Comparison of ENCODE assay signal across 8 cellular contexts in the genomic region with DNA sequence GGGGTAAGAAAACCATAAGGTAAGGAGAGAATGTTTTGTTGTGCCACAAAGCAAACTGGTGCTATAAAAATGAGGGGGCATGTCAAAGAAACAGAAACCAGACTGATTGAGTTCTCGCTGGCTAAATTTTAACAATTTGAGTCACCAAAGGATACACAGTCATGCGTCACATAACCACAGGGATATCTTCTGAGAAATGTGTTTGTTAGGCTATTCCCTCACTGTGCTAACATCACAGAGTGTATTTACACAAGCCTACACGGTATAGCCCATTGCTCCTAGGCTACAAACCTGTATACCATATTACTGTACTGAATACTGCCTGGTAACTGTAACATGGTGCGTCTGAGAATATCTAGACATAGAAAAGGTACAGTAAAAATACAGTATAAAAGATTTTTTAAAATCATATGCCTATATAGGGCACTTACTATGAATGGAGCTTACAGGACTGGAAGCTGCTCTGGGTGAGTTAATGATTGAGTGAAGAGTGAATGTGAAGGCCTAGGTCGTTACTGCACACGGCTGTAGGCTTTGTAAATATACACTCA. TPM values are rescaled to one million over a fixed set of nuclear protein-coding genes. Genes with fewer than 3 reads are reported as not detected.
DNase-seq lines count a peak whose midpoint lies in the region; ATAC-seq, FAIRE-seq and TF ChIP-seq lines count a peak whose summit lies in the region.

No MANE protein-coding gene starts in this region.

- TF ChIP-seq CTCF in ascending aorta (IDR thresholded peaks at IDR 0.05) (no peak), endodermal cell (conservative IDR thresholded peaks at IDR 0.05) (no peak)

- H3K27ac Mint-ChIP-seq in endodermal cell = no peak overlapping the region

- peak; percentile 97 for FAIRE-seq in GM18507 (lab: Jason Lieb, UNC)

- intact Hi-C loops in ascending aorta (cut with DNase I) = no loop called here

- in situ Hi-C loops in ACHN (cut with HindIII; ENCODE audit: low pct_ligation_motif_present, low pct_unique_long_range_greater_than_20kb, low sequenced_read_pairs) = no loop called here

- no peak overlapping the region for H3K4me3 Mint-ChIP-seq in endodermal cell

- 95 to 100% methylated on average over 2 to 6 of the region's 6 CpGs for WGBS in endodermal cell (ENCODE audit: insufficient coverage in 1 of 2, insufficient read length in 1 of 2), 2 experiments

- H3K36me3 ChIP-seq in ascending aorta (no peaks in the 10 kb centered on the region), endodermal cell (ENCODE audit: control insufficient read depth, insufficient read depth, low read length) (no peaks in the 10 kb centered on the region)

- no peaks in the 10 kb centered on the region for H3K9me3 Mint-ChIP-seq in endodermal cell

- H3K27me3 ChIP-seq in ascending aorta (no peaks in the 10 kb centered on the region), endodermal cell (ENCODE audit: control insufficient read depth, insufficient read depth, low read length, poor library complexity, severe bottlenecking) (no peaks in the 10 kb centered on the region)

- H3K4me1 Mint-ChIP-seq in endodermal cell = peaks cover 10% of the 10 kb centered on the region

- peak; percentile 93 for DNase-seq in ACHN
- no peak for DNase-seq in GM18507 (ENCODE audit: extremely low spot score, insufficient read length, low read depth)
- peak; percentile 94 for DNase-seq in iris pigment epithelial cell (ENCODE audit: low read depth)
- no peak for DNase-seq in ascending aorta (ENCODE audit: low spot score in 2 of 2)
- no peak for DNase-seq in SIG-M5 (lab: John Stamatoyannopoulos, UW)
- DNase-seq in endodermal cell = no peak

- H3K4me3 ChIP-seq in ascending aorta = no peak overlapping the region
- H3K4me3 ChIP-seq in endodermal cell (ENCODE audit: low read length) = no peak overlapping the region

- no peaks in the 10 kb centered on the region for H3K27me3 Mint-ChIP-seq in endodermal cell (ENCODE audit: insufficient read depth)

- no peak overlapping the region for H3K27ac ChIP-seq in ascending aorta
- H3K27ac ChIP-seq in endodermal cell (ENCODE audit: low read depth, low read length) = no peak overlapping the region

- H3K9me3 ChIP-seq in ascending aorta = no peaks in the 10 kb centered on the region
- H3K9me3 ChIP-seq in endodermal cell (ENCODE audit: control insufficient read depth, low read length) = no peaks in the 10 kb centered on the region

- H3K36me3 Mint-ChIP-seq in endodermal cell (ENCODE audit: low read depth) = peaks cover 1% of the 10 kb centered on the region

- ATAC-seq in HG02884 (IDR thresholded peaks at IDR 0.05; ENCODE audit: unreplicated experiment) (peak; percentile 97), SK-N-SH treated with all-trans-retinoic acid at 6 μM for 48 hours (peak; percentile 85)

- H3K4me1 ChIP-seq in ascending aorta = no peaks in the 10 kb centered on the region
- H3K4me1 ChIP-seq in endodermal cell (ENCODE audit: control insufficient read depth, insufficient read depth, low read length) = no peaks in the 10 kb centered on the region

- no peak overlapping the region for H3K9ac ChIP-seq in endodermal cell (ENCODE audit: extremely low read depth, low read length, poor library complexity, severe bottlenecking)

TF ChIP-seq in SK-N-SH treated with all-trans-retinoic acid at 6 μM for 48 hours, 23 proteins besides CTCF, POLR2A, EP300 and RAD21:
- no peak for TF ChIP-seq ZNF565 (CRISPR knock-in tag; conservative IDR thresholded peaks at IDR 0.05; ENCODE audit: low read depth)
- no peak for TF ChIP-seq ZFP3 (CRISPR knock-in tag; IDR thresholded peaks at IDR 0.05)
- no peak for TF ChIP-seq OSR1 (CRISPR knock-in tag; IDR thresholded peaks at IDR 0.05)
- TF ChIP-seq ARNTL (CRISPR knock-in tag; IDR thresholded peaks at IDR 0.05; ENCODE audit: borderline replicate concordance, low read depth) = no peak
- TF ChIP-seq, protein P1, sequence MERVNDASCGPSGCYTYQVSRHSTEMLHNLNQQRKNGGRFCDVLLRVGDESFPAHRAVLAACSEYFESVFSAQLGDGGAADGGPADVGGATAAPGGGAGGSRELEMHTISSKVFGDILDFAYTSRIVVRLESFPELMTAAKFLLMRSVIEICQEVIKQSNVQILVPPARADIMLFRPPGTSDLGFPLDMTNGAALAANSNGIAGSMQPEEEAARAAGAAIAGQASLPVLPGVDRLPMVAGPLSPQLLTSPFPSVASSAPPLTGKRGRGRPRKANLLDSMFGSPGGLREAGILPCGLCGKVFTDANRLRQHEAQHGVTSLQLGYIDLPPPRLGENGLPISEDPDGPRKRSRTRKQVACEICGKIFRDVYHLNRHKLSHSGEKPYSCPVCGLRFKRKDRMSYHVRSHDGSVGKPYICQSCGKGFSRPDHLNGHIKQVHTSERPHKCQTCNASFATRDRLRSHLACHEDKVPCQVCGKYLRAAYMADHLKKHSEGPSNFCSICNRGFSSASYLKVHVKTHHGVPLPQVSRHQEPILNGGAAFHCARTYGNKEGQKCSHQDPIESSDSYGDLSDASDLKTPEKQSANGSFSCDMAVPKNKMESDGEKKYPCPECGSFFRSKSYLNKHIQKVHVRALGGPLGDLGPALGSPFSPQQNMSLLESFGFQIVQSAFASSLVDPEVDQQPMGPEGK (CRISPR knock-in tag; IDR thresholded peaks at IDR 0.05; ENCODE audit: borderline replicate concordance) = no peak
- no peak for TF ChIP-seq ESRRG (CRISPR knock-in tag; IDR thresholded peaks at IDR 0.05)

RNA-seq across cellular contexts. Expression of gene FBXW7, which starts 50.1 kb away (rescaled TPM):
- 128 TPM for total RNA-seq in ascending aorta
- 10 to 100 TPM; 34.3 to 34.4 TPM for total RNA-seq in endodermal cell
- polyA plus RNA-seq in endodermal cell (2013, experiment 1 of 2) = 23.6 TPM
- polyA plus RNA-seq in endodermal cell (2013, experiment 2 of 2) = 19.3 TPM

Comparison
In these comparisons a context has a peak if more than half of its experiments do, and no peak if none do; other contexts are left out.
1. DNase-seq: peak in ACHN (single experiment) and iris pigment epithelial cell (single experiment); none in GM18507 (single experiment), ascending aorta (0 of 2), SIG-M5 (single experiment) and endodermal cell (single experiment).